13 cellular contexts compared by ENCODE assay signal in genomic region chr9:121839726-121840500, GRCh38.
DNase-seq lines count a peak whose midpoint lies in the region; ATAC-seq and TF ChIP-seq lines count a peak whose summit lies in the region.
"Had no signal": no experiment of that assay in that cellular context is flagged by ENCODE, and none has a peak within 500 bp of the region (broad histone marks: within the 10 kb centered on the region; RNA-seq: fewer than 3 reads in every experiment).

No MANE protein-coding gene starts in this region.

- H3K36me3 ChIP-seq in testis (ENCODE audit: low read depth, missing control alignments) (no peaks in the 10 kb centered on the region), left ventricle myocardium inferior (no peaks in the 10 kb centered on the region)

- TF ChIP-seq CTCF in GM10266 (IDR thresholded peaks at IDR 0.05; ENCODE audit: control insufficient read depth, insufficient read depth, low read depth, missing control alignments) (no peak), testis (IDR thresholded peaks at IDR 0.05) (no peak), left ventricle myocardium inferior (IDR thresholded peaks at IDR 0.05; ENCODE audit: borderline replicate concordance) (no peak)

- H3K27ac ChIP-seq in testis (no peak overlapping the region), left ventricle myocardium inferior (replicated peaks) (no peak overlapping the region)
- H3K27ac ChIP-seq: HL-60 had no signal

- ATAC-seq in GM18868 (IDR thresholded peaks at IDR 0.05; ENCODE audit: unreplicated experiment) = peak; percentile 87
- ATAC-seq in HG03103 (IDR thresholded peaks at IDR 0.05; ENCODE audit: low read depth, unreplicated experiment) = peak; percentile 72

- H3K4me3 ChIP-seq in testis = no peak overlapping the region
- no peak overlapping the region for H3K4me3 ChIP-seq in left ventricle myocardium inferior

- 84 to 96% methylated on average over 16 of the region's 16 CpGs for WGBS in testis, 2 donors

- H3K27me3 ChIP-seq in testis = no peaks in the 10 kb centered on the region
- H3K27me3 ChIP-seq in left ventricle myocardium inferior (ENCODE audit: low read depth) = no peaks in the 10 kb centered on the region

- no peaks in the 10 kb centered on the region for H3K9me3 ChIP-seq in testis
- H3K9me3 ChIP-seq in left ventricle myocardium inferior (replicated peaks) = peaks cover 8% of the 10 kb centered on the region

- intact Hi-C loops in testis (cut with DNase I; ENCODE audit: low total_unique reads) (no loop called here), left ventricle myocardium inferior (cut with micrococcal nuclease) (no loop called here)

- peak; percentile 54 for DNase-seq in GM10266 (ENCODE audit: extremely low spot score)
- peak; percentile 30 for DNase-seq in ecto neural progenitor cell (ENCODE audit: low spot score)
- DNase-seq in iPS-NIHi11 (ENCODE audit: low spot score) = no peak
- no peak for DNase-seq in activated CD4-positive, alpha-beta T cell treated with anti-CD3 and anti-CD28 coated beads for 4 hours
- no peak for DNase-seq in testis
- DNase-seq in left ventricle myocardium inferior = no peak
- DNase-seq: CD4-positive, CD25-positive, alpha-beta regulatory T cell; MV-4-11; NCI-H526 treated with DMSO at 0.1 percent for 48 hours; SHP77 treated with DMSO at 0.1 percent for 48 hours had no signal

- H3K4me1 ChIP-seq in testis = peaks cover 7% of the 10 kb centered on the region
- H3K4me1 ChIP-seq in left ventricle myocardium inferior = peaks cover 17% of the 10 kb centered on the region

- no peak for TF ChIP-seq POLR2A in testis (IDR thresholded peaks at IDR 0.05)

Comparison
In these comparisons a context has a peak if more than half of its experiments do, and no peak if none do; other contexts are left out.
1. DNase-seq: peak in GM10266 (single experiment) and ecto neural progenitor cell (single experiment); none in iPS-NIHi11 (single experiment), activated CD4-positive, alpha-beta T cell treated with anti-CD3 and anti-CD28 coated beads for 4 hours (0 of 2), testis (single experiment) and left ventricle myocardium inferior (single experiment).